ENCODE assay signal across 8 cellular contexts in genomic region chr10:110221044-110221720, GRCh38. TPM values are rescaled to one million over a fixed set of nuclear protein-coding genes. Genes with fewer than 3 reads are reported as not detected.
A peak's percentile ranks its signal among the peaks of the same experiment; 100 is the strongest.
DNase-seq lines count a peak whose midpoint lies in the region; ATAC-seq and TF ChIP-seq lines count a peak whose summit lies in the region.

No MANE protein-coding gene starts in this region.

- peaks cover 22% of the 10 kb centered on the region for H3K4me1 ChIP-seq in mammary epithelial cell (ENCODE audit: insufficient read depth, low read length)
- peaks cover 18% of the 10 kb centered on the region for H3K4me1 ChIP-seq in mesodermal cell (ENCODE audit: control insufficient read depth, insufficient read depth, low read length, poor library complexity, severe bottlenecking)
- H3K4me1 ChIP-seq in upper lobe of right lung = peaks cover 26% of the 10 kb centered on the region

- CTCF ChIA-PET in activated naive CD4-positive, alpha-beta T cell treated with anti-CD3 and anti-CD28 coated beads for 36 hours (lab: Charles Lee) = interaction anchor here (0.7 to 9.9 kb wide), 6 partner anchors 12 to 85 kb away, joined by 3 to 181 read pairs (median 4); partner anchors contain the start of gene MXI1
- CTCF ChIA-PET in activated naive CD4-positive, alpha-beta T cell treated with anti-CD3 and anti-CD28 coated beads, Interleukin-2, amount 10 ng/mL, durations not matched to agents 7 days and 5 days (lab: Charles Lee) = interaction anchor here (0.7 to 5.9 kb wide), 9 partner anchors 9 to 85 kb away, joined by 3 to 70 read pairs (median 7); partner anchors contain the start of gene MXI1
- CTCF ChIA-PET in mammary epithelial cell (lab: Charles Lee; ENCODE audit: low non-redundant PET) = interaction anchor here (0.9 to 1.0 kb wide), 2 partner anchors 12 to 83 kb away, joined by 3 read pairs; no protein-coding TSS in a partner anchor

- no peak for DNase-seq in activated naive CD4-positive, alpha-beta T cell treated with anti-CD3 and anti-CD28 coated beads for 36 hours
- no peak for DNase-seq in activated naive CD4-positive, alpha-beta T cell treated with anti-CD3 and anti-CD28 coated beads, Interleukin-2, amount 10 ng/mL, durations not matched to agents 7 days and 5 days
- DNase-seq in mammary epithelial cell (no peak), upper lobe of right lung (no peak), HK-2 (ENCODE audit: unreplicated experiment) (no peak), NCI-H1092 (lab: John Stamatoyannopoulos, UW) (no peak)
- no peak for DNase-seq in activated effector memory CD4-positive, alpha-beta T cell treated with anti-CD3 and anti-CD28 coated beads, Interleukin-2, amount 50 U/mL, for 16 hours

- in situ Hi-C loops in mammary epithelial cell (cut with MboI; ENCODE audit: low sequenced_read_pairs in 2 of 2) = no loop called here

- H3K4me1 Mint-ChIP-seq in activated naive CD4-positive, alpha-beta T cell treated with anti-CD3 and anti-CD28 coated beads for 36 hours (ENCODE audit: low read depth) = peaks cover 50% of the 10 kb centered on the region
- H3K4me1 Mint-ChIP-seq in activated naive CD4-positive, alpha-beta T cell treated with anti-CD3 and anti-CD28 coated beads, Interleukin-2, amount 10 ng/mL, durations not matched to agents 7 days and 5 days = peaks cover 79% of the 10 kb centered on the region

- intact Hi-C loops in activated naive CD4-positive, alpha-beta T cell treated with anti-CD3 and anti-CD28 coated beads for 36 hours (cut with micrococcal nuclease) = loop anchor here (1.0 to 10.0 kb wide), 3 partner anchors 10 to 336 kb away; no protein-coding TSS in a partner anchor
- intact Hi-C loops in mammary epithelial cell (cut with micrococcal nuclease) (loop anchor here (10.0 kb wide), 2 partner anchors 216 to 306 kb away; partner anchors contain the start of gene ADD3), upper lobe of right lung (cut with DNase I) (no loop called here)

- peak overlapping the region; percentile 87 for H3K27ac Mint-ChIP-seq in activated naive CD4-positive, alpha-beta T cell treated with anti-CD3 and anti-CD28 coated beads for 36 hours
- H3K27ac Mint-ChIP-seq in activated naive CD4-positive, alpha-beta T cell treated with anti-CD3 and anti-CD28 coated beads, Interleukin-2, amount 10 ng/mL, durations not matched to agents 7 days and 5 days = no peak overlapping the region

- H3K79me2 ChIP-seq in mammary epithelial cell (ENCODE audit: insufficient read depth, low read length) = no peaks in the 10 kb centered on the region

- peak overlapping the region; percentile 53 for H3K9ac ChIP-seq in mammary epithelial cell (ENCODE audit: insufficient read depth, low read length)

- ATAC-seq in upper lobe of right lung = no peak

- H3K4me2 ChIP-seq in mammary epithelial cell (ENCODE audit: insufficient read depth, low read depth, low read length) = peak overlapping the region; percentile 84

- dilution Hi-C loops in mammary epithelial cell (cut with HindIII; ENCODE audit: low sequenced_read_pairs) = no loop called here

- no TSS peak for BruUV-seq in mammary epithelial cell (replicated peaks; lab: Mats Ljungman, UMichigan)

- H3K4me3 ChIP-seq in mammary epithelial cell (replicated peaks in 1 of 3; ENCODE audit: insufficient read depth in 1 of 3, low read depth in 2 of 3, low read length in 3 of 3) (peak overlapping the region in 2 of 3 experiments; percentile 14 to 34), mesodermal cell (ENCODE audit: extremely low read depth, insufficient read depth, low read length, poor library complexity, severe bottlenecking) (no peak overlapping the region), upper lobe of right lung (peak overlapping the region; percentile 38)

- H3K36me3 ChIP-seq in mammary epithelial cell (ENCODE audit: insufficient read depth, low read length) (no peaks in the 10 kb centered on the region), mesodermal cell (ENCODE audit: control insufficient read depth, insufficient read depth, low read length) (no peaks in the 10 kb centered on the region), upper lobe of right lung (no peaks in the 10 kb centered on the region)

- TF ChIP-seq CTCF in mammary epithelial cell (conservative IDR thresholded peaks at IDR 0.05 in 1 of 2, IDR thresholded peaks at IDR 0.05 in 1 of 2; ENCODE audit: extremely low read depth in 1 of 2, insufficient read depth in 1 of 2, low read depth in 1 of 2, low read length in 2 of 2) (no peak), upper lobe of right lung (IDR thresholded peaks at IDR 0.05) (no peak)

- H3K4me3 Mint-ChIP-seq in activated naive CD4-positive, alpha-beta T cell treated with anti-CD3 and anti-CD28 coated beads for 36 hours = peak overlapping the region; percentile 72
- H3K4me3 Mint-ChIP-seq in activated naive CD4-positive, alpha-beta T cell treated with anti-CD3 and anti-CD28 coated beads, Interleukin-2, amount 10 ng/mL, durations not matched to agents 7 days and 5 days = no peak overlapping the region

- H3K9me3 ChIP-seq in mammary epithelial cell (replicated peaks; ENCODE audit: insufficient read depth, low read length) (no peaks in the 10 kb centered on the region), mesodermal cell (ENCODE audit: control insufficient read depth, low read length) (no peaks in the 10 kb centered on the region), upper lobe of right lung (no peaks in the 10 kb centered on the region)

- no peaks in the 10 kb centered on the region for H3K9me3 Mint-ChIP-seq in activated naive CD4-positive, alpha-beta T cell treated with anti-CD3 and anti-CD28 coated beads for 36 hours
- no peaks in the 10 kb centered on the region for H3K9me3 Mint-ChIP-seq in activated naive CD4-positive, alpha-beta T cell treated with anti-CD3 and anti-CD28 coated beads, Interleukin-2, amount 10 ng/mL, durations not matched to agents 7 days and 5 days

- 91% methylated on average over 4 of the region's 4 CpGs for WGBS in mammary epithelial cell (ENCODE audit: low coverage, missing lambda C conversion rate)
- WGBS in mesodermal cell (ENCODE audit: insufficient coverage in 2 of 2), 2 experiments = 89 to 90% methylated on average over 3 to 4 of the region's 4 CpGs

- H4K20me1 ChIP-seq in mammary epithelial cell (ENCODE audit: insufficient read depth, low read length) = no peaks in the 10 kb centered on the region

- no peaks in the 10 kb centered on the region for H3K36me3 Mint-ChIP-seq in activated naive CD4-positive, alpha-beta T cell treated with anti-CD3 and anti-CD28 coated beads for 36 hours (ENCODE audit: low read depth)
- H3K36me3 Mint-ChIP-seq in activated naive CD4-positive, alpha-beta T cell treated with anti-CD3 and anti-CD28 coated beads, Interleukin-2, amount 10 ng/mL, durations not matched to agents 7 days and 5 days = peaks cover 13% of the 10 kb centered on the region

- H3K27me3 Mint-ChIP-seq in activated naive CD4-positive, alpha-beta T cell treated with anti-CD3 and anti-CD28 coated beads for 36 hours (ENCODE audit: low read depth) = no peaks in the 10 kb centered on the region
- peaks cover 20% of the 10 kb centered on the region for H3K27me3 Mint-ChIP-seq in activated naive CD4-positive, alpha-beta T cell treated with anti-CD3 and anti-CD28 coated beads, Interleukin-2, amount 10 ng/mL, durations not matched to agents 7 days and 5 days

- H3K27me3 ChIP-seq in mammary epithelial cell (ENCODE audit: insufficient read depth, low read length) = no peaks in the 10 kb centered on the region
- H3K27me3 ChIP-seq in upper lobe of right lung = no peaks in the 10 kb centered on the region

- H3K27ac ChIP-seq in mammary epithelial cell (ENCODE audit: insufficient read depth, low read depth, low read length) (no peak overlapping the region), mesodermal cell (ENCODE audit: low read depth, low read length, severe bottlenecking) (peak overlapping the region; percentile 64), upper lobe of right lung (peak overlapping the region; percentile 66)

- H2AFZ ChIP-seq in mammary epithelial cell (ENCODE audit: low read depth, low read length) = peak overlapping the region; percentile 77

RNA-seq across cellular contexts. Expression of gene MXI1, which starts 13.8 kb away (rescaled TPM):
- 10 to 100 TPM; 24.4 to 27.5 TPM for total RNA-seq in activated naive CD4-positive, alpha-beta T cell treated with anti-CD3 and anti-CD28 coated beads for 36 hours
- total RNA-seq in mammary epithelial cell (10 to 100 TPM; 17.0 to 19.3 TPM), upper lobe of right lung (34.7 TPM)
- 10.5 TPM for polyA plus RNA-seq in mammary epithelial cell
- polyA minus RNA-seq in mammary epithelial cell = 10.4 TPM
- polyA plus RNA-seq in mesodermal cell (2013, experiment 1 of 2) = 31.7 TPM
- 29.5 TPM for polyA plus RNA-seq in mesodermal cell (2013, experiment 2 of 2)
